5 cellular contexts compared by ENCODE assay signal in genomic region chr22:15922132-15922531, GRCh38.
A peak's percentile ranks its signal among the peaks of the same experiment; 100 is the strongest.
DNase-seq lines count a peak whose midpoint lies in the region; ATAC-seq and TF ChIP-seq lines count a peak whose summit lies in the region.
"Not testable (repeated sequence)": the region's sequence is repeated elsewhere in the genome, so short reads cannot be mapped to it uniquely, and the experiment has no call there.

No MANE protein-coding gene starts in this region.

- H3K9me3 ChIP-seq in esophagus muscularis mucosa, lower lobe of right lung, upper lobe of right lung: not testable (repeated sequence)

- TF ChIP-seq POLR2A in esophagus muscularis mucosa (IDR thresholded peaks at IDR 0.05; ENCODE audit: low read depth): not testable (repeated sequence)

- H3K36me3 ChIP-seq in esophagus muscularis mucosa, lower lobe of right lung, upper lobe of right lung: not testable (repeated sequence)

- H3K27ac ChIP-seq in esophagus muscularis mucosa (replicated peaks in 1 of 4); lower lobe of right lung; upper lobe of right lung: not testable (repeated sequence)

- TF ChIP-seq EP300 in esophagus muscularis mucosa (IDR thresholded peaks at IDR 0.05): not testable (repeated sequence)

- H3K4me1 ChIP-seq in esophagus muscularis mucosa, lower lobe of right lung, upper lobe of right lung: not testable (repeated sequence)

- not testable (repeated sequence) for H3K4me3 Mint-ChIP-seq in stimulated activated naive CD8-positive, alpha-beta T cell treated with anti-CD3 and anti-CD28 coated beads, Interleukin-15, amount 100 ng/mL, for 72 hours

- H3K27ac Mint-ChIP-seq in stimulated activated naive CD8-positive, alpha-beta T cell treated with anti-CD3 and anti-CD28 coated beads, Interleukin-15, amount 100 ng/mL, for 72 hours: not testable (repeated sequence)

- intact Hi-C loops in esophagus muscularis mucosa (cut with DNase I); lower lobe of right lung (cut with DNase I); sciatic nerve (cut with DNase I); upper lobe of right lung (cut with DNase I): not testable (repeated sequence)

- H3K27me3 Mint-ChIP-seq in stimulated activated naive CD8-positive, alpha-beta T cell treated with anti-CD3 and anti-CD28 coated beads, Interleukin-15, amount 100 ng/mL, for 72 hours: not testable (repeated sequence)

- ATAC-seq in lower lobe of right lung (peak; percentile 2 to 31), sciatic nerve (peak; percentile 12), upper lobe of right lung (peak; percentile 6)
- ATAC-seq in stimulated activated naive CD8-positive, alpha-beta T cell treated with anti-CD3 and anti-CD28 coated beads, Interleukin-15, amount 100 ng/mL, for 72 hours: peak; percentile 35

- H3K9me3 Mint-ChIP-seq in stimulated activated naive CD8-positive, alpha-beta T cell treated with anti-CD3 and anti-CD28 coated beads, Interleukin-15, amount 100 ng/mL, for 72 hours: not testable (repeated sequence)

- not testable (repeated sequence) for H3K4me3 ChIP-seq in esophagus muscularis mucosa, lower lobe of right lung, upper lobe of right lung

- not testable (repeated sequence) for H3K4me1 Mint-ChIP-seq in stimulated activated naive CD8-positive, alpha-beta T cell treated with anti-CD3 and anti-CD28 coated beads, Interleukin-15, amount 100 ng/mL, for 72 hours

- peak; percentile 42 for DNase-seq in esophagus muscularis mucosa (ENCODE audit: extremely low spot score)
- not testable (repeated sequence) for DNase-seq in lower lobe of right lung; sciatic nerve (ENCODE audit: low spot score); stimulated activated naive CD8-positive, alpha-beta T cell treated with anti-CD3 and anti-CD28 coated beads, Interleukin-15, amount 100 ng/mL, for 72 hours; upper lobe of right lung

- TF ChIP-seq CTCF in esophagus muscularis mucosa (IDR thresholded peaks at IDR 0.05); lower lobe of right lung (IDR thresholded peaks at IDR 0.05); upper lobe of right lung (IDR thresholded peaks at IDR 0.05): not testable (repeated sequence)

- not testable (repeated sequence) for H3K27me3 ChIP-seq in esophagus muscularis mucosa; lower lobe of right lung (ENCODE audit: low read depth); upper lobe of right lung
